ENCODE assay signal across 8 cellular contexts in genomic region chr7:113054272-113054671, GRCh38. TPM values are rescaled to one million over a fixed set of nuclear protein-coding genes. Genes with fewer than 3 reads are reported as not detected.
"Had no signal": no experiment of that assay in that cellular context is flagged by ENCODE, and none has a peak within 500 bp of the region (broad histone marks: within the 10 kb centered on the region; RNA-seq: fewer than 3 reads in every experiment).

No MANE protein-coding gene starts in this region.

RNA-seq across cellular contexts. Expression of gene GPR85, which starts 32.4 kb away (rescaled TPM):
- total RNA-seq: activated naive CD4-positive, alpha-beta T cell treated with anti-CD3 and anti-CD28 coated beads for 36 hours; activated naive CD8-positive, alpha-beta T cell treated with anti-CD3 and anti-CD28 coated beads, Interleukin-2, amount 10 ng/mL, durations not matched to agents 7 days and 5 days; activated T-cell treated with anti-CD3 and anti-CD28 coated beads, Interleukin-2, amount 50 U/mL, for 4 hours; activated T-cell treated with anti-CD3 and anti-CD28 coated beads, Interleukin-2, amount 50 U/mL, for 72 hours; activated T-helper 1 cell treated with anti-CD3 and anti-CD28 coated beads, Interleukin-12 subunit alpha, Interleukin-12 subunit beta, Interleukin-2, Interleukin-4 antibody, amounts not matched to agents 30 ng/mL and 10 ng/mL and 1 ng/mL, durations not matched to agents 14 hours and 24 hours and 36 hours; activated T-helper 2 cell treated with anti-CD3 and anti-CD28 coated beads, Interferon-gamma antibody, Interleukin-2, Interleukin-4, amounts not matched to agents 10 μg/mL and 5 μg/mL and 100 μg/mL, durations not matched to agents 14 hours and 24 hours and 36 hours; ascending aorta had no signal
- polyA plus RNA-seq: cardiac muscle cell had no signal
